In genomic region chr19:36114763-36115452, GRCh38 we compare ENCODE assay signal across 8 cellular contexts.
DNase-seq lines count a peak whose midpoint lies in the region; ATAC-seq and FAIRE-seq lines count a peak whose summit lies in the region.

POLR2I (minus strand) TSS chr19:36114875; CDS start chr19:36114856, 19 bp downstream.

- H3K27me3 Mint-ChIP-seq in effector memory CD8-positive, alpha-beta T cell = no peaks in the 10 kb centered on the region
- H3K27me3 Mint-ChIP-seq in memory B cell = no peaks in the 10 kb centered on the region

- H3K4me3 Mint-ChIP-seq in effector memory CD8-positive, alpha-beta T cell = peak within 1 kb of the TSS; percentile 89 to 94
- peak within 1 kb of the TSS; percentile 92 for H3K4me3 Mint-ChIP-seq in memory B cell

- peaks cover 57% of the 10 kb centered on the region for H3K36me3 Mint-ChIP-seq in effector memory CD8-positive, alpha-beta T cell (ENCODE audit: insufficient read depth)
- H3K36me3 Mint-ChIP-seq in memory B cell = peaks cover 14% of the 10 kb centered on the region

- peak; percentile 97 for DNase-seq in COLO829 (ENCODE audit: low spot score)
- peak; percentile 99 for DNase-seq in HTR-8/SVneo (ENCODE audit: insufficient read length, low spot score)
- peak; percentile 100 for DNase-seq in NOMO-1 treated with dmso at 0.1 percent for 144 hours (lab: John Stamatoyannopoulos, UW; ENCODE audit: unreplicated experiment)
- peak; percentile 96 to 99 (median 99) for DNase-seq in activated CD8-positive, alpha-beta memory T cell treated with anti-CD3 and anti-CD28 coated beads for 48 hours (ENCODE audit: low read depth in 2 of 3, low spot score in 2 of 3)
- DNase-seq in effector memory CD8-positive, alpha-beta T cell = peak; percentile 96 to 98 (median 97)
- DNase-seq in memory B cell (ENCODE audit: low spot score in 2 of 2) = peak; percentile 96 to 97
- peak; percentile 95 for DNase-seq in stimulated activated CD8-positive, alpha-beta memory T cell treated with anti-CD3 and anti-CD28 coated beads, Interleukin-12 subunit alpha, Interleukin-12 subunit beta, amount 100 ng/mL, for 24 hours (ENCODE audit: extremely low read depth)

- peak; percentile 63 for ATAC-seq in GM21367 (IDR thresholded peaks at IDR 0.05; ENCODE audit: unreplicated experiment)
- ATAC-seq in effector memory CD8-positive, alpha-beta T cell (replicated peaks) = peak; percentile 80
- peak; percentile 79 for ATAC-seq in memory B cell (ENCODE audit: low read depth)

- H3K4me1 Mint-ChIP-seq in effector memory CD8-positive, alpha-beta T cell (ENCODE audit: low read depth in 2 of 2) = peaks cover 39 to 41% of the 10 kb centered on the region in 2 donors
- peaks cover 26% of the 10 kb centered on the region for H3K4me1 Mint-ChIP-seq in memory B cell

- FAIRE-seq in HTR-8/SVneo (lab: Jason Lieb, UNC) = peak; percentile 95

- H3K27ac Mint-ChIP-seq in effector memory CD8-positive, alpha-beta T cell = peak within 1 kb of the TSS; percentile 96 to 99
- peak within 1 kb of the TSS; percentile 98 for H3K27ac Mint-ChIP-seq in memory B cell

- no peaks in the 10 kb centered on the region for H3K9me3 Mint-ChIP-seq in effector memory CD8-positive, alpha-beta T cell
- no peaks in the 10 kb centered on the region for H3K9me3 Mint-ChIP-seq in memory B cell

Comparison
In these comparisons a context has a peak if more than half of its experiments do, and no peak if none do; other contexts are left out.
1. Peak in every context shown above with its lines: DNase-seq and ATAC-seq.